In the genomic region with DNA sequence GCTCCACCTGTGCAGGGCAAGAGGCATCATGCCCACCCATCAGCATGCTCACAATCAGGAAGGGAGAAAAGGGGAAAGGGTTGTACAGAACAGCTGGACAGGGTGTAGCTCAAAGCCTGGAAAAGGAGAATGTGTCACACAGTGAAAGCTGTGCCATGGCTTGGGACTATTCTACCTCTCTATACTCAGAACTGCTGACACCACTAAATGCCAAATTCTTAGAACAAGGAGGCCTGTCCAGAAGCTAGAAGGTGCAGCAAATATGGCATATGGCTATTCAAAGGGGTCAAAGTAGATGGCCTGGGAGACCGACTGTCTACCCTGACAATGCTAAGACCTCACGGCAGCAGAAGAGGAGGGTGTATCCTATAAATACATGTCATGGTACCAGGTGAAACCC, we compare ENCODE assay signal across 1 cellular context.
TF ChIP-seq lines count a peak whose summit lies in the region.

No MANE protein-coding gene starts in this region.

TF ChIP-seq in IMR-90, 13 proteins besides CTCF, POLR2A, EP300 and RAD21:
- TF ChIP-seq FOS (IDR thresholded peaks at IDR 0.05; ENCODE audit: low read depth, low read length) (no peak), RCOR1 (IDR thresholded peaks at IDR 0.05; ENCODE audit: insufficient replicate concordance, low read length) (no peak), MXI1 (IDR thresholded peaks at IDR 0.05; ENCODE audit: borderline replicate concordance, low read depth, low read length) (no peak), SMC3 (IDR thresholded peaks at IDR 0.05; ENCODE audit: low read depth, low read length) (no peak), CHD1 (IDR thresholded peaks at IDR 0.05; ENCODE audit: low read depth, low read length) (no peak), MAFK (IDR thresholded peaks at IDR 0.05; ENCODE audit: low read depth, low read length) (peak; percentile 68), RFX5 (IDR thresholded peaks at IDR 0.05; ENCODE audit: low read depth, low read length) (no peak)
- TF ChIP-seq, protein P1, sequence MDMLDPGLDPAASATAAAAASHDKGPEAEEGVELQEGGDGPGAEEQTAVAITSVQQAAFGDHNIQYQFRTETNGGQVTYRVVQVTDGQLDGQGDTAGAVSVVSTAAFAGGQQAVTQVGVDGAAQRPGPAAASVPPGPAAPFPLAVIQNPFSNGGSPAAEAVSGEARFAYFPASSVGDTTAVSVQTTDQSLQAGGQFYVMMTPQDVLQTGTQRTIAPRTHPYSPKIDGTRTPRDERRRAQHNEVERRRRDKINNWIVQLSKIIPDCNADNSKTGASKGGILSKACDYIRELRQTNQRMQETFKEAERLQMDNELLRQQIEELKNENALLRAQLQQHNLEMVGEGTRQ (IDR thresholded peaks at IDR 0.05; ENCODE audit: low read depth, low read length): no peak
